In genomic region chr7:92075455-92076158, GRCh38 we compare ENCODE assay signal across 12 cellular contexts. TPM values are rescaled to one million over a fixed set of nuclear protein-coding genes. Genes with fewer than 3 reads are reported as not detected.
DNase-seq lines count a peak whose midpoint lies in the region; ATAC-seq and TF ChIP-seq lines count a peak whose summit lies in the region.
"Had no signal": no experiment of that assay in that cellular context is flagged by ENCODE, and none has a peak within 500 bp of the region (broad histone marks: within the 10 kb centered on the region; RNA-seq: fewer than 3 reads in every experiment).

No MANE protein-coding gene starts in this region.

- H3K36me3 ChIP-seq in esophagus squamous epithelium, result peaks cover 4 to 80% (median 7%) of the 10 kb centered on the region in 3 donors

- intact Hi-C loops in esophagus squamous epithelium (cut with DNase I), result no loop called here

- WGBS in esophagus squamous epithelium, 2 donors, result 79 to 82% methylated on average over 4 of the region's 4 CpGs

- TF ChIP-seq POLR2A in esophagus squamous epithelium (IDR thresholded peaks at IDR 0.05), result no peak

- peak overlapping the region in 3 of 4 donors; percentile 57 to 81 (median 72) for H3K27ac ChIP-seq in esophagus squamous epithelium

- no peak for TF ChIP-seq CTCF in GM20000 (IDR thresholded peaks at IDR 0.05; ENCODE audit: extremely low read depth, missing control alignments)
- no peak for TF ChIP-seq CTCF in esophagus squamous epithelium (IDR thresholded peaks at IDR 0.05)
- TF ChIP-seq CTCF in HFFc6 (IDR thresholded peaks at IDR 0.05), result no peak

- peaks cover 0 to 10% (median 0%) of the 10 kb centered on the region in 3 donors for H3K4me1 ChIP-seq in esophagus squamous epithelium

- no peaks in the 10 kb centered on the region for H3K27me3 ChIP-seq in esophagus squamous epithelium

- no peak overlapping the region for H3K4me3 ChIP-seq in esophagus squamous epithelium

- no peaks in the 10 kb centered on the region; the same call in 1 of the 2 replicates for H3K27me3 Mint-ChIP-seq in HFFc6 (ENCODE audit: insufficient read depth)
- H3K27me3 Mint-ChIP-seq: activated naive CD8-positive, alpha-beta T cell; stimulated activated memory B cell treated with anti-CD40 and anti-IgM and Interleukin-4, amounts not matched to agents 10 μg/mL and 1 μg/mL and 100 μg/mL, for 72 hours had no signal

- H3K27ac Mint-ChIP-seq in HFFc6, result no peak overlapping the region
- H3K27ac Mint-ChIP-seq: activated naive CD8-positive, alpha-beta T cell; stimulated activated memory B cell treated with anti-CD40 and anti-IgM and Interleukin-4, amounts not matched to agents 10 μg/mL and 1 μg/mL and 100 μg/mL, for 72 hours had no signal

- H3K4me3 Mint-ChIP-seq in HFFc6, result no peak overlapping the region
- H3K4me3 Mint-ChIP-seq: activated naive CD8-positive, alpha-beta T cell; stimulated activated memory B cell treated with anti-CD40 and anti-IgM and Interleukin-4, amounts not matched to agents 10 μg/mL and 1 μg/mL and 100 μg/mL, for 72 hours had no signal

- H3K36me3 Mint-ChIP-seq in HFFc6 (ENCODE audit: low read depth), result peaks cover 19% of the 10 kb centered on the region; the same call in 1 of the 2 replicates

- H3K4me1 Mint-ChIP-seq in HFFc6 (ENCODE audit: low read depth), result no peaks in the 10 kb centered on the region
- H3K4me1 Mint-ChIP-seq: stimulated activated memory B cell treated with anti-CD40 and anti-IgM and Interleukin-4, amounts not matched to agents 10 μg/mL and 1 μg/mL and 100 μg/mL, for 72 hours had no signal

- H3K9me3 ChIP-seq in esophagus squamous epithelium, result no peaks in the 10 kb centered on the region

- H3K9me3 Mint-ChIP-seq in HFFc6, result no peaks in the 10 kb centered on the region
- H3K9me3 Mint-ChIP-seq: stimulated activated memory B cell treated with anti-CD40 and anti-IgM and Interleukin-4, amounts not matched to agents 10 μg/mL and 1 μg/mL and 100 μg/mL, for 72 hours had no signal

- DNase-seq in GM20000 (ENCODE audit: low spot score), result peak; percentile 14
- no peak for DNase-seq in esophagus squamous epithelium (lab: John Stamatoyannopoulos, UW)
- no peak for DNase-seq in ureter (ENCODE audit: low spot score)
- no peak for DNase-seq in DMS 273 (lab: John Stamatoyannopoulos, UW; ENCODE audit: unreplicated experiment)
- DNase-seq in HFFc6, result no peak
- no peak for DNase-seq in stimulated activated naive CD4-positive, alpha-beta T cell (lab: John Stamatoyannopoulos, UW)
- DNase-seq: GDM1, NCI-H524 had no signal

- peak; percentile 88 for ATAC-seq in GM18517 (IDR thresholded peaks at IDR 0.05; ENCODE audit: unreplicated experiment)
- ATAC-seq in HG03095 (IDR thresholded peaks at IDR 0.05; ENCODE audit: unreplicated experiment), result peak; percentile 92
- ATAC-seq: stimulated activated memory B cell treated with anti-CD40 and anti-IgM and Interleukin-4, amounts not matched to agents 10 μg/mL and 1 μg/mL and 100 μg/mL, for 72 hours had no signal

RNA-seq across cellular contexts. Expression of gene CYP51A1, which starts 58.7 kb away (rescaled TPM):
- total RNA-seq in esophagus squamous epithelium (100 to 1,000 TPM in 3 of 4 donors, 10 to 100 TPM in 1; 79.0 to 168 (median 119) TPM), ureter (96.3 TPM)
- 10 to 100 TPM; 34.9 to 43.8 (median 38.2) TPM for total RNA-seq in HFFc6 (2021; fragmentation: NEBNext Ultra II Directional; extraction: Animal tissue kit (Norgen Biotek cat#: 25700))
